In genomic region chr4:170529760-170530440, GRCh38 we compare ENCODE assay signal across 24 cellular contexts.
"Had no signal": no experiment of that assay in that cellular context is flagged by ENCODE, and none has a peak within 500 bp of the region (broad histone marks: within the 10 kb centered on the region; RNA-seq: fewer than 3 reads in every experiment).

No MANE protein-coding gene starts in this region.

- ATAC-seq: activated CD8-positive, alpha-beta T cell treated with anti-CD3 and anti-CD28 coated beads, Interleukin-2, amount 10 ng/mL, durations not matched to agents 7 days and 5 days; activated naive CD8-positive, alpha-beta T cell treated with anti-CD3 and anti-CD28 coated beads, Interleukin-2, amount 50 U/mL, for 24 hours; foreskin keratinocyte; left cardiac atrium; naive thymus-derived CD8-positive, alpha-beta T cell; psoas muscle; right cardiac atrium; stimulated activated memory B cell treated with anti-CD40 and anti-IgM and Interleukin-4, amounts not matched to agents 10 μg/mL and 1 μg/mL and 100 μg/mL, for 72 hours; upper lobe of right lung had no signal

- DNase-seq: activated CD4-positive, alpha-beta T cell treated with anti-CD3 and anti-CD28 coated beads, Interleukin-2, amount 10 ng/mL, durations not matched to agents 7 days and 5 days; activated CD4-positive, CD25-positive, alpha-beta regulatory T cell; activated CD8-positive, alpha-beta T cell treated with anti-CD3 and anti-CD28 coated beads, Interleukin-2, amount 10 ng/mL, durations not matched to agents 7 days and 5 days; activated naive CD4-positive, alpha-beta T cell treated with anti-CD3 and anti-CD28 coated beads for 36 hours; activated naive CD8-positive, alpha-beta T cell treated with anti-CD3 and anti-CD28 coated beads, Interleukin-2, amount 50 U/mL, for 24 hours; activated T-cell treated with anti-CD3 and anti-CD28 coated beads, Interleukin-2, amount 50 U/mL, for 24 hours; dorsolateral prefrontal cortex; foreskin keratinocyte; glutamatergic neuron; hippocampal formation; left cardiac atrium; mesendoderm; naive thymus-derived CD8-positive, alpha-beta T cell; psoas muscle; right cardiac atrium; stimulated activated CD4-positive, alpha-beta T cell treated with anti-CD3 and anti-CD28 coated beads, Interleukin-4, amount 100 ng/mL, for 4 hours; SW 1271; T-helper 2 cell; upper lobe of right lung had no signal

- H3K36me3 ChIP-seq: ascending aorta, cardiac muscle cell, thoracic aorta, upper lobe of right lung had no signal

- H3K27ac ChIP-seq: ascending aorta, cardiac muscle cell, dorsolateral prefrontal cortex, foreskin keratinocyte, psoas muscle, skin epidermis, thoracic aorta, upper lobe of right lung had no signal

- H3K9me3 ChIP-seq: ascending aorta, psoas muscle, thoracic aorta, upper lobe of right lung had no signal

- H3K4me3 ChIP-seq: ascending aorta, cardiac muscle cell, dorsolateral prefrontal cortex, psoas muscle, skin epidermis, thoracic aorta, upper lobe of right lung had no signal

- H3K4me1 ChIP-seq: foreskin keratinocyte, psoas muscle, upper lobe of right lung had no signal

- H3K27me3 ChIP-seq: ascending aorta, cardiac muscle cell, dorsolateral prefrontal cortex, foreskin keratinocyte, upper lobe of right lung had no signal
